In genomic region chr3:124995460-124995994, GRCh38 we compare ENCODE assay signal across 1 cellular context.
TF ChIP-seq lines count a peak whose summit lies in the region.

No MANE protein-coding gene starts in this region.

TF ChIP-seq in HCT116, 20 proteins besides CTCF, POLR2A, EP300 and RAD21 (continued from another document):
- TF ChIP-seq YY1 (IDR thresholded peaks at IDR 0.05; ENCODE audit: extremely low read depth, insufficient replicate concordance, low read depth, low read length) (no peak), POLR2AphosphoS5 (IDR thresholded peaks at IDR 0.05; ENCODE audit: low read depth, low read length) (no peak), ATF3 (IDR thresholded peaks at IDR 0.05) (no peak), FOSL1 (IDR thresholded peaks at IDR 0.05; ENCODE audit: low read depth) (no peak)
